Comparison of ENCODE assay signal across 18 cellular contexts in the genomic region with DNA sequence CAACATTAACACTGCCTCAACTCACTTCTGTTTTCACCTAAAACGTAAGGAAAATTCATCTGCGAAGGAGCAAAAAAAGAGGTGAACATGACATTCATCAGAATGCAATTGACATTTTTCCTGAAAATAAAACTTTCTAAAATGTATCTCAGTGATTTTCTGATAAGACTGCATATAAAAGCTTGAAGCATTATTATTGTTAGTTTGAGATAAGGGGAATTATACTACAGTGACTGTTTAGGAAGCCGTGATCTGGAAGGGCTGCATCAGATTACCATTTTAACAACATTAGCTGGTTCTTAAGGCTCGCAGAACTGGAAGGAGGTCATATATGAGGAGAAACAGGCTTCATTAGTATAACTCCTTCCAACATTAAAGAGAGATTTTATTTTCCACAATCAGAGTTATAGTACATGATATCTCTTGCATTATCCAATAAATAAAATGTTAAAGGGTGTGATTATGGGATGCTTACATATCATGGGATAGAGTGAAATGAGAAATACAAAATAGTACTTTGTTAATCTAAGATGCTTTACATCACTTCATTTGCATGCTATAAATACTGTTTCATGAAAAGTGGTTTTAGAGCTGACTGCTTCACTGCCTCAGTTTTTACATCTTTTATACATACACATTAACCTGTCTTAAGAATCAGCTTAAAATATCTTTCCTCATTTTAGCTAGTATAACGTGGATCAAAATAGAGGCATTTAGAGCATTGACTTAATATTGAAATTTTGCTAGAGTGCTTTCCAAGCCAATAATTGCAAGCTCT.
"Had no signal": no experiment of that assay in that cellular context is flagged by ENCODE, and none has a peak within 500 bp of the region (broad histone marks: within the 10 kb centered on the region; RNA-seq: fewer than 3 reads in every experiment).

No MANE protein-coding gene starts in this region.

- H3K4me3 Mint-ChIP-seq: nephron progenitor cell; stimulated activated memory B cell treated with anti-CD40 and anti-IgM and Interleukin-4, amounts not matched to agents 10 μg/mL and 1 μg/mL and 100 μg/mL, for 72 hours; stimulated activated naive CD8-positive, alpha-beta T cell treated with anti-CD3 and anti-CD28 coated beads, Interleukin-15, Interleukin-2, amounts not matched to agents 100 ng/mL and 50 ng/mL, for 24 hours had no signal

- H3K27ac Mint-ChIP-seq: nephron progenitor cell; stimulated activated memory B cell treated with anti-CD40 and anti-IgM and Interleukin-4, amounts not matched to agents 10 μg/mL and 1 μg/mL and 100 μg/mL, for 72 hours; stimulated activated naive CD8-positive, alpha-beta T cell treated with anti-CD3 and anti-CD28 coated beads, Interleukin-15, Interleukin-2, amounts not matched to agents 100 ng/mL and 50 ng/mL, for 24 hours had no signal

- DNase-seq: effector memory CD4-positive, alpha-beta T cell; gastrocnemius medialis; heart right ventricle; hypothalamus; kidney glomerular epithelial cell; mesendoderm; naive B cell; nephron progenitor cell; psoas muscle; right lobe of liver; spleen; stimulated activated CD4-positive, alpha-beta T cell treated with anti-CD3 and anti-CD28 coated beads, Interleukin-15, amount 100 ng/mL, for 24 hours; stimulated activated CD4-positive, alpha-beta T cell treated with anti-CD3 and anti-CD28 coated beads, Interleukin-1b, Interleukin-23, amount 100 ng/mL, for 48 hours; stimulated activated CD4-positive, alpha-beta T cell treated with anti-CD3 and anti-CD28 coated beads, Interleukin-4, amount 100 ng/mL, for 24 hours; testis; upper lobe of right lung had no signal

- H3K27me3 Mint-ChIP-seq: naive B cell; stimulated activated memory B cell treated with anti-CD40 and anti-IgM and Interleukin-4, amounts not matched to agents 10 μg/mL and 1 μg/mL and 100 μg/mL, for 72 hours; stimulated activated naive CD8-positive, alpha-beta T cell treated with anti-CD3 and anti-CD28 coated beads, Interleukin-15, Interleukin-2, amounts not matched to agents 100 ng/mL and 50 ng/mL, for 24 hours had no signal

- H3K36me3 Mint-ChIP-seq: naive B cell; stimulated activated memory B cell treated with anti-CD40 and anti-IgM and Interleukin-4, amounts not matched to agents 10 μg/mL and 1 μg/mL and 100 μg/mL, for 72 hours had no signal

- H3K4me1 Mint-ChIP-seq: nephron progenitor cell; stimulated activated memory B cell treated with anti-CD40 and anti-IgM and Interleukin-4, amounts not matched to agents 10 μg/mL and 1 μg/mL and 100 μg/mL, for 72 hours had no signal

- H3K9me3 Mint-ChIP-seq: naive B cell; nephron progenitor cell; stimulated activated memory B cell treated with anti-CD40 and anti-IgM and Interleukin-4, amounts not matched to agents 10 μg/mL and 1 μg/mL and 100 μg/mL, for 72 hours had no signal

- ATAC-seq: gastrocnemius medialis; heart right ventricle; psoas muscle; right lobe of liver; stimulated activated memory B cell treated with anti-CD40 and anti-IgM and Interleukin-4, amounts not matched to agents 10 μg/mL and 1 μg/mL and 100 μg/mL, for 72 hours; upper lobe of right lung had no signal
